Comparison of ENCODE assay signal across 1 cellular context in genomic region chr10:103685880-103686669, GRCh38.
TF ChIP-seq lines count a peak whose summit lies in the region.

No MANE protein-coding gene starts in this region.

TF ChIP-seq in GM12878, 131 proteins besides CTCF, POLR2A, EP300 and RAD21 (continued from another document):
- TF ChIP-seq PRDM15 (CRISPR knock-in tag; IDR thresholded peaks at IDR 0.05) (no peak), ELK1 (IDR thresholded peaks at IDR 0.05; ENCODE audit: low read depth, low read length) (no peak), CEBPB (IDR thresholded peaks at IDR 0.05; ENCODE audit: borderline replicate concordance in 1 of 2, low read depth in 2 of 2, low read length in 2 of 2) (no peak), EGR1 (IDR thresholded peaks at IDR 0.05; ENCODE audit: borderline replicate concordance in 1 of 2, low read depth in 2 of 2, low read length in 2 of 2) (no peak), PAX5 (IDR thresholded peaks at IDR 0.05; ENCODE audit: borderline replicate concordance, low read depth, low read length) (no peak), HSF1 (IDR thresholded peaks at IDR 0.05; ENCODE audit: low read depth, low read length) (no peak), SPI1 (IDR thresholded peaks at IDR 0.05; ENCODE audit: borderline replicate concordance, insufficient read depth, low read depth, low read length) (peak; percentile 24; the same call in 1 of the 2 replicates), SMC3 (IDR thresholded peaks at IDR 0.05; ENCODE audit: borderline replicate concordance, low read length) (peak; percentile 73), BACH1 (IDR thresholded peaks at IDR 0.05; ENCODE audit: borderline replicate concordance) (no peak), ZNF622 (IDR thresholded peaks at IDR 0.05) (no peak), NR2F1 (conservative IDR thresholded peaks at IDR 0.05) (0 out of 2 replicates have a peak, but pooled peaks have one; percentile 20), JUNB (IDR thresholded peaks at IDR 0.05) (no peak)
